In genomic region chr11:62566247-62566646, GRCh38 we compare ENCODE assay signal across 1 cellular context.
TF ChIP-seq lines count a peak whose summit lies in the region.

No MANE protein-coding gene starts in this region.

TF ChIP-seq in WTC11, 78 proteins besides CTCF, POLR2A, EP300 and RAD21 (continued from another document):
- TF ChIP-seq AFF4 (CRISPR knock-in tag; IDR thresholded peaks at IDR 0.05; ENCODE audit: borderline replicate concordance) (no peak), TP53 (CRISPR knock-in tag; IDR thresholded peaks at IDR 0.05) (no peak)
